Comparison of ENCODE assay signal across 16 cellular contexts in genomic region chr1:94250341-94250740, GRCh38. TPM values are rescaled to one million over a fixed set of nuclear protein-coding genes. Genes with fewer than 3 reads are reported as not detected.
"Had no signal": no experiment of that assay in that cellular context is flagged by ENCODE, and none has a peak within 500 bp of the region (broad histone marks: within the 10 kb centered on the region; RNA-seq: fewer than 3 reads in every experiment).

No MANE protein-coding gene starts in this region.

- H3K4me1 ChIP-seq: pancreas had no signal

- H3K4me3 ChIP-seq: coronary artery, lung, pancreas had no signal

- H3K9me3 Mint-ChIP-seq: activated naive CD8-positive, alpha-beta T cell treated with anti-CD3 and anti-CD28 coated beads for 36 hours; activated T-helper 1 cell treated with anti-CD3 and anti-CD28 coated beads, Interleukin-12 subunit alpha, Interleukin-12 subunit beta, Interleukin-2, Interleukin-4 antibody, amounts not matched to agents 30 ng/mL and 10 ng/mL and 1 ng/mL, durations not matched to agents 14 hours and 24 hours and 36 hours; central memory CD8-positive, alpha-beta T cell; stimulated activated memory B cell treated with anti-CD40 and anti-IgM and Interleukin-4, amounts not matched to agents 10 μg/mL and 1 μg/mL and 100 μg/mL, for 72 hours; type B pancreatic cell had no signal

- H3K9me3 ChIP-seq: pancreas had no signal

- H3K36me3 Mint-ChIP-seq: activated naive CD8-positive, alpha-beta T cell treated with anti-CD3 and anti-CD28 coated beads for 36 hours; brain; stimulated activated memory B cell treated with anti-CD40 and anti-IgM and Interleukin-4, amounts not matched to agents 10 μg/mL and 1 μg/mL and 100 μg/mL, for 72 hours; type B pancreatic cell had no signal

- DNase-seq: activated naive CD8-positive, alpha-beta T cell treated with anti-CD3 and anti-CD28 coated beads for 36 hours; amygdala; effector CD4-positive, alpha-beta T cell; foreskin fibroblast; kidney glomerular epithelial cell; naive thymus-derived CD4-positive, alpha-beta T cell; pancreas had no signal

- ATAC-seq: activated CD4-positive, CD25-positive, alpha-beta regulatory T cell treated with anti-CD3 and anti-CD28 coated beads, Interleukin-2, amount 50 U/mL, for 24 hours; naive thymus-derived CD4-positive, alpha-beta T cell; pancreas; stimulated activated memory B cell treated with anti-CD40 and anti-IgM and Interleukin-4, amounts not matched to agents 10 μg/mL and 1 μg/mL and 100 μg/mL, for 72 hours had no signal

- H3K27ac Mint-ChIP-seq: activated naive CD8-positive, alpha-beta T cell treated with anti-CD3 and anti-CD28 coated beads for 36 hours; activated T-helper 1 cell treated with anti-CD3 and anti-CD28 coated beads, Interleukin-12 subunit alpha, Interleukin-12 subunit beta, Interleukin-2, Interleukin-4 antibody, amounts not matched to agents 30 ng/mL and 10 ng/mL and 1 ng/mL, durations not matched to agents 14 hours and 24 hours and 36 hours; brain; naive thymus-derived CD4-positive, alpha-beta T cell; stimulated activated memory B cell treated with anti-CD40 and anti-IgM and Interleukin-4, amounts not matched to agents 10 μg/mL and 1 μg/mL and 100 μg/mL, for 72 hours; type B pancreatic cell had no signal

- H3K36me3 ChIP-seq: pancreas had no signal

- H3K27ac ChIP-seq: coronary artery had no signal

- H3K27me3 ChIP-seq: pancreas had no signal

- H3K4me3 Mint-ChIP-seq: activated naive CD8-positive, alpha-beta T cell treated with anti-CD3 and anti-CD28 coated beads for 36 hours; activated T-helper 1 cell treated with anti-CD3 and anti-CD28 coated beads, Interleukin-12 subunit alpha, Interleukin-12 subunit beta, Interleukin-2, Interleukin-4 antibody, amounts not matched to agents 30 ng/mL and 10 ng/mL and 1 ng/mL, durations not matched to agents 14 hours and 24 hours and 36 hours; brain; central memory CD8-positive, alpha-beta T cell; naive thymus-derived CD4-positive, alpha-beta T cell; stimulated activated memory B cell treated with anti-CD40 and anti-IgM and Interleukin-4, amounts not matched to agents 10 μg/mL and 1 μg/mL and 100 μg/mL, for 72 hours had no signal

RNA-seq across cellular contexts. Expression of gene ARHGAP29, which starts 13.0 kb away (rescaled TPM):
- total RNA-seq: activated CD8-positive, alpha-beta memory T cell treated with anti-CD3 and anti-CD28 coated beads for 36 hours; activated naive CD8-positive, alpha-beta T cell treated with anti-CD3 and anti-CD28 coated beads for 36 hours; activated T-helper 1 cell treated with anti-CD3 and anti-CD28 coated beads, Interleukin-12 subunit alpha, Interleukin-12 subunit beta, Interleukin-2, Interleukin-4 antibody, amounts not matched to agents 30 ng/mL and 10 ng/mL and 1 ng/mL, durations not matched to agents 14 hours and 24 hours and 36 hours had no signal
